ENCODE assay signal across 15 cellular contexts in the genomic region with DNA sequence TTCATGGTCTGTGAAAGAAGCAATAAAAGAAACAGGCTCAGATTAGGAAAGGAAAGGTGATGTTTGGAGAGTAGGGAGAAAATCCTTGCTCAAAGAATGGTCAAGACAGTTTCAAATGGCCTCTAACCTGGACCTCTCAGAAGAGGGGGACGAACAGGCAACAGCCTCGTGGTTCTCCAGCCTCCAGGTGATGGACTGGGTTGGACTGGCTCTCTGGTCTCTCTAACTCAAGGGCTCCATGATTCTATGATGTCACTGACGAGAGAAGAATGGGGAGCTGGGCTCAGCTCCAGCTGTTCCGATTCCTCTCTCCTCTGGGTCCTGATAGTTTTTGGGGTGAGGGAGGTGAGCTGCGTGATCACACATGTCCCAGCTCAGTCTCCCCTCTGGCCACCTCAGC. TPM values are rescaled to one million over a fixed set of nuclear protein-coding genes. Genes with fewer than 3 reads are reported as not detected.
DNase-seq lines count a peak whose midpoint lies in the region; ATAC-seq and TF ChIP-seq lines count a peak whose summit lies in the region.
"Had no signal": no experiment of that assay in that cellular context is flagged by ENCODE, and none has a peak within 500 bp of the region (broad histone marks: within the 10 kb centered on the region; RNA-seq: fewer than 3 reads in every experiment).

A gene (plus strand): TSS at position 301 of the 400 bp plus-strand sequence. CDS start 327 bp downstream, outside the sequence.

- H3K4me1 ChIP-seq in heart left ventricle (no peaks in the 10 kb centered on the region), psoas muscle (no peaks in the 10 kb centered on the region)
- H3K4me1 ChIP-seq: colonic mucosa, HAP-1 had no signal

- no peaks in the 10 kb centered on the region for H3K4me1 Mint-ChIP-seq in HFFc6 (ENCODE audit: low read depth)
- H3K4me1 Mint-ChIP-seq in activated CD8-positive, alpha-beta T cell treated with anti-CD3 and anti-CD28 coated beads, Interleukin-2, amount 10 ng/mL, durations not matched to agents 7 days and 5 days (ENCODE audit: low read depth): peaks cover 3% of the 10 kb centered on the region
- H3K4me1 Mint-ChIP-seq in mesothelial cell of epicardium: no peaks in the 10 kb centered on the region

- H3K4me3 ChIP-seq in heart left ventricle: no peak within 1 kb of the TSS
- no peak within 1 kb of the TSS for H3K4me3 ChIP-seq in psoas muscle
- H3K4me3 ChIP-seq: colonic mucosa, HAP-1 had no signal

- H3K27me3 ChIP-seq in heart left ventricle (no peaks in the 10 kb centered on the region), psoas muscle (ENCODE audit: insufficient read depth in 3 of 3, low read length in 2 of 3) (no peaks in the 10 kb centered on the region)
- H3K27me3 ChIP-seq: colonic mucosa had no signal

- ATAC-seq in activated CD8-positive, alpha-beta T cell treated with anti-CD3 and anti-CD28 coated beads, Interleukin-2, amount 10 ng/mL, durations not matched to agents 7 days and 5 days: no peak
- ATAC-seq in heart left ventricle (no peak), psoas muscle (no peak), GM21786 (IDR thresholded peaks at IDR 0.05; ENCODE audit: unreplicated experiment) (no peak)

- H3K9me3 ChIP-seq in heart left ventricle (peaks cover 0 to 11% (median 0%) of the 10 kb centered on the region in 12 donors), psoas muscle (no peaks in the 10 kb centered on the region)
- H3K9me3 ChIP-seq: colonic mucosa, HAP-1 had no signal

- intact Hi-C loops in heart left ventricle (cut with DNase I) (no loop called here), psoas muscle (cut with DNase I) (no loop called here)

- H3K36me3 Mint-ChIP-seq in HFFc6 (ENCODE audit: low read depth) (peaks cover 53% of the 10 kb centered on the region), mesothelial cell of epicardium (peaks cover 38% of the 10 kb centered on the region)
- peaks cover 47% of the 10 kb centered on the region for H3K36me3 Mint-ChIP-seq in activated CD8-positive, alpha-beta T cell treated with anti-CD3 and anti-CD28 coated beads, Interleukin-2, amount 10 ng/mL, durations not matched to agents 7 days and 5 days (ENCODE audit: low read depth)

- H3K36me3 ChIP-seq in heart left ventricle: peaks cover 0 to 85% (median 58%) of the 10 kb centered on the region in 9 donors
- peaks cover 0 to 63% of the 10 kb centered on the region in 2 donors for H3K36me3 ChIP-seq in psoas muscle (ENCODE audit: insufficient read depth in 1 of 2, low read depth in 1 of 2)
- H3K36me3 ChIP-seq: colonic mucosa, HAP-1 had no signal

- no peak for TF ChIP-seq POLR2A in heart left ventricle (IDR thresholded peaks at IDR 0.05)

- H3K27ac Mint-ChIP-seq in HFFc6 (no peak within 1 kb of the TSS; the same call in 1 of the 2 replicates), mesothelial cell of epicardium (no peak within 1 kb of the TSS)
- H3K27ac Mint-ChIP-seq in activated CD8-positive, alpha-beta T cell treated with anti-CD3 and anti-CD28 coated beads, Interleukin-2, amount 10 ng/mL, durations not matched to agents 7 days and 5 days: peak within 1 kb of the TSS; percentile 20
- H3K27ac Mint-ChIP-seq: activated T-helper 1 cell treated with anti-CD3 and anti-CD28 coated beads, Interleukin-12 subunit alpha, Interleukin-12 subunit beta, Interleukin-2, Interleukin-4 antibody, amounts not matched to agents 30 ng/mL and 10 ng/mL and 1 ng/mL, durations not matched to agents 14 hours and 24 hours and 36 hours had no signal

- DNase-seq in HFFc6 (no peak), heart left ventricle (no peak), psoas muscle (no peak), mesothelial cell of epicardium (ENCODE audit: low spot score in 2 of 2, unreplicated experiment in 2 of 2) (no peak), NCI-H510A (lab: John Stamatoyannopoulos, UW) (no peak)
- no peak for DNase-seq in activated CD8-positive, alpha-beta T cell treated with anti-CD3 and anti-CD28 coated beads, Interleukin-2, amount 10 ng/mL, durations not matched to agents 7 days and 5 days
- DNase-seq in effector CD8-positive, alpha-beta T cell (lab: John Stamatoyannopoulos, UW): no peak
- DNase-seq: colonic mucosa, midbrain, small intestine had no signal

- 88 to 94% (median 93%) methylated on average over 5 of the region's 5 CpGs for WGBS in heart left ventricle, 4 donors
- WGBS in psoas muscle, 3 donors: 89 to 93% (median 92%) methylated on average over 5 of the region's 5 CpGs

- CTCF ChIA-PET in activated CD8-positive, alpha-beta T cell treated with anti-CD3 and anti-CD28 coated beads, Interleukin-2, amount 10 ng/mL, durations not matched to agents 7 days and 5 days (lab: Charles Lee): interaction anchor here (1.3 kb wide), 1 partner anchor 14 kb away, joined by 3 read pairs; no protein-coding TSS in a partner anchor

- H3K27me3 Mint-ChIP-seq in HFFc6 (ENCODE audit: insufficient read depth): no peaks in the 10 kb centered on the region
- no peaks in the 10 kb centered on the region for H3K27me3 Mint-ChIP-seq in activated CD8-positive, alpha-beta T cell treated with anti-CD3 and anti-CD28 coated beads, Interleukin-2, amount 10 ng/mL, durations not matched to agents 7 days and 5 days (ENCODE audit: low read depth)
- H3K27me3 Mint-ChIP-seq in mesothelial cell of epicardium (ENCODE audit: low read depth): no peaks in the 10 kb centered on the region

- H3K9me3 Mint-ChIP-seq in HFFc6: no peaks in the 10 kb centered on the region
- no peaks in the 10 kb centered on the region for H3K9me3 Mint-ChIP-seq in activated CD8-positive, alpha-beta T cell treated with anti-CD3 and anti-CD28 coated beads, Interleukin-2, amount 10 ng/mL, durations not matched to agents 7 days and 5 days (ENCODE audit: insufficient read depth)
- peaks cover 9% of the 10 kb centered on the region for H3K9me3 Mint-ChIP-seq in mesothelial cell of epicardium

- H3K27ac ChIP-seq in heart left ventricle: no peak within 1 kb of the TSS
- H3K27ac ChIP-seq in psoas muscle: no peak within 1 kb of the TSS
- H3K27ac ChIP-seq: colonic mucosa, RWPE1, VCaP had no signal

- POLR2A ChIA-PET in activated CD8-positive, alpha-beta T cell treated with anti-CD3 and anti-CD28 coated beads, Interleukin-2, amount 10 ng/mL, durations not matched to agents 7 days and 5 days (lab: Charles Lee): interaction anchor here (0.8 kb wide), 1 partner anchor 16 kb away, joined by 3 read pairs; no protein-coding TSS in a partner anchor

- H3K4me3 Mint-ChIP-seq in HFFc6 (no peak within 1 kb of the TSS), mesothelial cell of epicardium (no peak within 1 kb of the TSS)
- H3K4me3 Mint-ChIP-seq in activated CD8-positive, alpha-beta T cell treated with anti-CD3 and anti-CD28 coated beads, Interleukin-2, amount 10 ng/mL, durations not matched to agents 7 days and 5 days: no peak within 1 kb of the TSS
- H3K4me3 Mint-ChIP-seq: activated T-helper 1 cell treated with anti-CD3 and anti-CD28 coated beads, Interleukin-12 subunit alpha, Interleukin-12 subunit beta, Interleukin-2, Interleukin-4 antibody, amounts not matched to agents 30 ng/mL and 10 ng/mL and 1 ng/mL, durations not matched to agents 14 hours and 24 hours and 36 hours had no signal

- no peak for TF ChIP-seq CTCF in HFFc6 (IDR thresholded peaks at IDR 0.05)
- TF ChIP-seq CTCF in heart left ventricle (IDR thresholded peaks at IDR 0.05): no peak
- TF ChIP-seq CTCF in psoas muscle (IDR thresholded peaks at IDR 0.05): no peak
- no peak for TF ChIP-seq CTCF in mesothelial cell of epicardium (IDR thresholded peaks at IDR 0.05; ENCODE audit: unreplicated experiment)

RNA-seq across cellular contexts. Expression of the gene that starts here (rescaled TPM):
- 10 to 100 TPM; 13.5 to 23.0 (median 20.7) TPM for total RNA-seq in HFFc6 (2021; fragmentation: NEBNext Ultra II Directional; extraction: Animal tissue kit (Norgen Biotek cat#: 25700))
- 1 to 10 TPM; 8.4 to 8.8 TPM for total RNA-seq in activated CD8-positive, alpha-beta T cell treated with anti-CD3 and anti-CD28 coated beads, Interleukin-2, amount 10 ng/mL, durations not matched to agents 7 days and 5 days
- total RNA-seq in heart left ventricle (10 to 100 TPM; 12.3 to 38.4 (median 17.7) TPM), psoas muscle (10 to 100 TPM in 3 of 4 donors, 1 to 10 TPM in 1; 7.1 to 16.6 (median 13.4) TPM), mesothelial cell of epicardium (6.0 to 6.6 TPM (median 6.0 TPM) in 3 replicates)
- polyA plus RNA-seq in heart left ventricle (10 to 100 TPM; 16.6 to 51.8 TPM), psoas muscle (10 to 100 TPM; 11.0 to 13.8 (median 13.4) TPM)
